Comparison of ENCODE assay signal across 8 cellular contexts in the genomic region with DNA sequence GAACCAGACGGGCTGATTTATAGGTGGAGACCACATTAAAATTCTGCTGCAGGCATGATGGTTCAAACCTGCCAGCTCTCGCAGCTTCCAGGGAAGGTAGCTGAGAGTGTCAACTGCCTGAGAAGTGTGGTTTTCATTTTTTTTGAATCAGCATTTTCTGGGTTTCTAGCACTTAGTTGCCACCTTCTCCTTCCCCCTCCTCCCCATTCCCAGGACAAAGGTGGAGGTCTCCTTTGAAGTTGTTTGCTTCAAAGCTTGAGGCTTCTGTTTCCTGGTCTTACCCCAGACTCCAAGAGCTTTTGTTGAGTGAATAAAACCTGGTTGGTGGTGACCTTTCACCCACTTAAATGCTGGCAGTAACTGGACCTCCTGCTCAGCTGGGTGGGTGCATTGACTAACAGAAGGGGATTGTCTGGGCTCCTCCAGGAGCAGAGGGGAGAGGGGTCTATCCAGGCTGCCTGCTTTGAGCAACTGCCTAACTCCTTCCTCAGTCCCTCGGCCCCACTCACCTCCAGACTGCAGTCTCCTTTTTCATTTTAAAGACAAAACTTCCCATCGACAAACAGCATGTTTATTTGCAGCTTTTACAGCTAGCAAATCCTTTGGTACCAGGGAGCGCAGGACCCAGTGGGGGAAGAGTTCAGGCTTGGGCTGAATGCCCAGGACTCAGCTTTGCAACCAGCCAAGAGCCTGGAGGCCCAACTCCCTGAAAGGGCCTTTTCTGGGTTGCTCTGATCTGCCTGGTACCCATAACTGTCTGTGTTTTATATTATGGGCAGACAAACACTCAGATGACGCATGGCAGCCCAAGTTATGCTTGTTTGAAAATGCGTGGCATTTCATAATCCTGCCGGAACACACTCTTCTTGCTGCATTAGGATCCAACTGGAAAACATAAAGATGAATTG. TPM values are rescaled to one million over a fixed set of nuclear protein-coding genes. Genes with fewer than 3 reads are reported as not detected.
DNase-seq lines count a peak whose midpoint lies in the region; TF ChIP-seq lines count a peak whose summit lies in the region.

No MANE protein-coding gene starts in this region.

- peaks cover 74% of the 10 kb centered on the region for H3K27me3 ChIP-seq in HUES48 (ENCODE audit: control insufficient read depth, insufficient read depth, low read length)
- H3K27me3 ChIP-seq in layer of hippocampus (ENCODE audit: control insufficient read depth, insufficient read depth, low read length) = no peaks in the 10 kb centered on the region

- peak overlapping the region; percentile 16; the same call in 1 of the 2 replicates for H3K4me3 ChIP-seq in HUES48 (ENCODE audit: low read depth, low read length)

- no TSS peak for BruUV-seq in MCF 10A (replicated peaks; lab: Mats Ljungman, UMichigan)

- DNase-seq in chondrocyte (ENCODE audit: low spot score) (no peak), stromal cell of bone marrow (ENCODE audit: low read depth) (peak; percentile 78), AML-193 (lab: John Stamatoyannopoulos, UW) (no peak), NCI-H2081 treated with DMSO at 0.1 percent for 48 hours (lab: John Stamatoyannopoulos, UW) (no peak), D341Med (ENCODE audit: low spot score) (no peak), MCF 10A (ENCODE audit: unreplicated experiment) (no peak)

- CTCF ChIA-PET in MCF 10A (lab: Yijun Ruan, JAX) = interaction anchor here (0.6 to 7.6 kb wide), 9 partner anchors 39 to 211 kb away, joined by 3 to 78 read pairs (median 5); a partner anchor contains a TSS

- no peak for TF ChIP-seq CTCF in chondrocyte (IDR thresholded peaks at IDR 0.05)
- no peak for TF ChIP-seq CTCF in MCF 10A (IDR thresholded peaks at IDR 0.05; ENCODE audit: unreplicated experiment)

- H3K27ac ChIP-seq in HUES48 (ENCODE audit: low read depth, low read length) (peak overlapping the region; percentile 77), layer of hippocampus (ENCODE audit: low read depth, low read length) (peak overlapping the region; percentile 98)

- H3K36me3 ChIP-seq in HUES48 (ENCODE audit: control insufficient read depth, insufficient read depth, low read length) = no peaks in the 10 kb centered on the region

- H3K27me3 Mint-ChIP-seq in chondrocyte (ENCODE audit: low read depth) = no peaks in the 10 kb centered on the region
- H3K27me3 Mint-ChIP-seq in MCF 10A (ENCODE audit: insufficient read depth, unreplicated experiment) = no peaks in the 10 kb centered on the region

- H3K36me3 Mint-ChIP-seq in chondrocyte (ENCODE audit: low read depth) (peaks cover 19% of the 10 kb centered on the region), MCF 10A (ENCODE audit: insufficient read depth, unreplicated experiment) (peaks cover 11% of the 10 kb centered on the region)

- no peaks in the 10 kb centered on the region for H3K9me3 Mint-ChIP-seq in chondrocyte (ENCODE audit: low read depth)
- no peaks in the 10 kb centered on the region for H3K9me3 Mint-ChIP-seq in MCF 10A (ENCODE audit: unreplicated experiment)

- H3K27ac Mint-ChIP-seq in chondrocyte (ENCODE audit: unreplicated experiment) = peak overlapping the region; percentile 91
- no peak overlapping the region for H3K27ac Mint-ChIP-seq in MCF 10A (ENCODE audit: low read depth, unreplicated experiment)

- H3K4me1 Mint-ChIP-seq in chondrocyte (ENCODE audit: low read depth) = peaks cover 39% of the 10 kb centered on the region
- no peaks in the 10 kb centered on the region for H3K4me1 Mint-ChIP-seq in MCF 10A (ENCODE audit: insufficient read depth, unreplicated experiment)

- H3K9me3 ChIP-seq in HUES48 (ENCODE audit: control insufficient read depth, insufficient read depth, low read length) = no peaks in the 10 kb centered on the region

- H3K4me3 Mint-ChIP-seq in chondrocyte (ENCODE audit: unreplicated experiment) (peak overlapping the region; percentile 87), MCF 10A (ENCODE audit: unreplicated experiment) (no peak overlapping the region)

- intact Hi-C loops in MCF 10A (cut with micrococcal nuclease) = loop anchor here (5.0 kb wide), 1 partner anchor 47 kb away; no protein-coding TSS in a partner anchor

- H3K9ac ChIP-seq in HUES48 (ENCODE audit: low read depth, low read length) = no peak overlapping the region

- H3K4me1 ChIP-seq in HUES48 (ENCODE audit: control insufficient read depth, insufficient read depth, low read length) = peaks cover 32% of the 10 kb centered on the region

- POLR2A ChIA-PET in MCF 10A (lab: Yijun Ruan, JAX) = interaction anchor here (0.7 to 1.1 kb wide), 4 partner anchors 54 to 473 kb away, joined by 3 to 5 read pairs (median 3); no protein-coding TSS in a partner anchor

RNA-seq across cellular contexts. Expression of a gene that starts 3.6 kb away (rescaled TPM):
- total RNA-seq in chondrocyte (191 to 254 TPM (median 195 TPM) in 3 replicates), MCF 10A (2022) (28.1 and 45.7 TPM in 2 replicates)
